ENCODE assay signal across 12 cellular contexts in the genomic region with DNA sequence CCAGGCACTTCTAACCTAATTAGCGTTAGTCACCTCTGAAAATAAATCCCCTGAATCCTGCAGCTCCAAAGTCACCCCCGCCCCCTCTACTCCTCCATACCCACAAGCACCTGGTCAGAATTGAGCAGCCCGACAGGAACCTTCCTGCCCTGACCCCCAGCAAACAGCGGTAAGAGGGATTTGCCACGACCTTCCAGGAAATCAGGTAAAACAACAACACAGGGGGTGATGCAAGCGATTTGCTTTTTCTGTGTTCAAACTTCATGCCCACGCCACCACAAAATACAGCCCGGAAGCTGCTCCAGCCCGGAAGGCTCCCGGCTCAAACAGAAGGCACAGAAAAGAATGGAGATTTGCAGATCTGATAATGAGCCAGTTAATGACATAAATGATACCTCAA.
DNase-seq lines count a peak whose midpoint lies in the region; ATAC-seq, FAIRE-seq and TF ChIP-seq lines count a peak whose summit lies in the region.
"Had no signal": no experiment of that assay in that cellular context is flagged by ENCODE, and none has a peak within 500 bp of the region (broad histone marks: within the 10 kb centered on the region; RNA-seq: fewer than 3 reads in every experiment).

No MANE protein-coding gene starts in this region.

- H3F3A ChIP-seq in GM23338 (replicated peaks; ENCODE audit: low read depth) (no peaks in the 10 kb centered on the region), neural progenitor cell (ENCODE audit: low read depth) (peaks cover 17% of the 10 kb centered on the region)

- no peak for TF ChIP-seq POLR2A in lower leg skin (IDR thresholded peaks at IDR 0.05)
- no peak for TF ChIP-seq POLR2A in H54 (IDR thresholded peaks at IDR 0.05; ENCODE audit: low read depth, low read length)

- H3K4me1 Mint-ChIP-seq in GM23338 = peaks cover 45% of the 10 kb centered on the region
- H3K4me1 Mint-ChIP-seq in neural progenitor cell = peaks cover 39% of the 10 kb centered on the region
- no peaks in the 10 kb centered on the region for H3K4me1 Mint-ChIP-seq in stimulated activated naive B cell treated with anti-CD40 and anti-IgM and Interleukin-4, amounts not matched to agents 10 μg/mL and 1 μg/mL and 100 μg/mL, for 72 hours

- peak overlapping the region; percentile 86 for H3K27ac Mint-ChIP-seq in GM23338
- H3K27ac Mint-ChIP-seq in neural progenitor cell = peak overlapping the region; percentile 84
- no peak overlapping the region for H3K27ac Mint-ChIP-seq in stimulated activated naive B cell treated with anti-CD40 and anti-IgM and Interleukin-4, amounts not matched to agents 10 μg/mL and 1 μg/mL and 100 μg/mL, for 72 hours
- H3K27ac Mint-ChIP-seq: effector memory CD8-positive, alpha-beta T cell had no signal

- H3K4me3 ChIP-seq in GM23338 (no peak overlapping the region), duodenal mucosa (ENCODE audit: low read depth in 1 of 2, low read length in 2 of 2) (peak overlapping the region; percentile 39 to 43), neural progenitor cell (no peak overlapping the region), lower leg skin (ENCODE audit: low read depth, poor library complexity, severe bottlenecking) (no peak overlapping the region)

- H3K79me2 ChIP-seq in GM23338 (replicated peaks; ENCODE audit: insufficient read depth) (no peaks in the 10 kb centered on the region), neural progenitor cell (ENCODE audit: low read depth) (no peaks in the 10 kb centered on the region)

- FAIRE-seq in H54 (lab: Jason Lieb, UNC) = no peak
- FAIRE-seq: small intestine had no signal

- no peaks in the 10 kb centered on the region for H3K9me3 ChIP-seq in duodenal mucosa (ENCODE audit: control insufficient read depth in 1 of 2, low read length in 2 of 2)
- H3K9me3 ChIP-seq in neural progenitor cell (ENCODE audit: low read depth) = no peaks in the 10 kb centered on the region

- intact Hi-C loops in lower leg skin (cut with DNase I; ENCODE audit: low total_unique reads) = no loop called here

- no peaks in the 10 kb centered on the region for H3K9me2 ChIP-seq in GM23338 (ENCODE audit: insufficient read depth)

- H3K4me3 Mint-ChIP-seq in GM23338 (0 out of 3 replicates have a peak overlapping the region, but pooled peaks have one; percentile 13), neural progenitor cell (peak overlapping the region; percentile 14)
- no peak overlapping the region for H3K4me3 Mint-ChIP-seq in stimulated activated naive B cell treated with anti-CD40 and anti-IgM and Interleukin-4, amounts not matched to agents 10 μg/mL and 1 μg/mL and 100 μg/mL, for 72 hours
- H3K4me3 Mint-ChIP-seq: effector memory CD8-positive, alpha-beta T cell had no signal

- H3K27ac ChIP-seq in GM23338 (ENCODE audit: low read depth) (no peak overlapping the region), duodenal mucosa (ENCODE audit: low read depth, low read length) (no peak overlapping the region), neural progenitor cell (no peak overlapping the region)

- H3K27me3 Mint-ChIP-seq in GM23338 (ENCODE audit: insufficient read depth, low read depth, poor library complexity) (peaks cover 9% of the 10 kb centered on the region), neural progenitor cell (ENCODE audit: insufficient read depth, low read depth) (peaks cover 5% of the 10 kb centered on the region)
- H3K27me3 Mint-ChIP-seq in stimulated activated naive B cell treated with anti-CD40 and anti-IgM and Interleukin-4, amounts not matched to agents 10 μg/mL and 1 μg/mL and 100 μg/mL, for 72 hours = peaks cover 0 to 5% of the 10 kb centered on the region in 2 donors

- H3K9me3 Mint-ChIP-seq in GM23338 = peaks cover 13% of the 10 kb centered on the region; the same call in 2 of the 3 replicates
- peaks cover 5% of the 10 kb centered on the region for H3K9me3 Mint-ChIP-seq in neural progenitor cell
- H3K9me3 Mint-ChIP-seq in stimulated activated naive B cell treated with anti-CD40 and anti-IgM and Interleukin-4, amounts not matched to agents 10 μg/mL and 1 μg/mL and 100 μg/mL, for 72 hours = peaks cover 0 to 3% of the 10 kb centered on the region in 2 donors

- no peak overlapping the region for H3K9ac ChIP-seq in duodenal mucosa (ENCODE audit: low read depth in 1 of 2, low read length in 2 of 2)
- H3K9ac ChIP-seq in neural progenitor cell = no peak overlapping the region

- H2AFZ ChIP-seq in GM23338 = peak overlapping the region; percentile 73
- no peak overlapping the region for H2AFZ ChIP-seq in neural progenitor cell (replicated peaks)

- 20 to 27% methylated on average over 10 of the region's 10 CpGs for WGBS in lower leg skin, 2 donors

- DNase-seq in GM23338 (ENCODE audit: low spot score) = peak; percentile 44
- DNase-seq in NCI-H2227 treated with DMSO at 0.1 percent for 48 hours (lab: John Stamatoyannopoulos, UW) = peak; percentile 79
- DNase-seq in neural progenitor cell (ENCODE audit: low spot score) = peak; percentile 49
- DNase-seq in lower leg skin (ENCODE audit: low spot score in 2 of 2) = no peak
- no peak for DNase-seq in stimulated activated naive B cell treated with anti-CD40 and anti-IgM and Interleukin-4, amounts not matched to agents 10 μg/mL and 1 μg/mL and 100 μg/mL, for 72 hours
- no peak for DNase-seq in pons (ENCODE audit: low spot score)
- DNase-seq in H54 (ENCODE audit: insufficient read length, low spot score) = no peak
- DNase-seq: activated CD8-positive, alpha-beta memory T cell treated with anti-CD3 and anti-CD28 coated beads, Interleukin-2, amount 50 U/mL, for 48 hours; effector memory CD8-positive, alpha-beta T cell; KBM-7; small intestine had no signal

- H3K36me3 ChIP-seq in GM23338 (ENCODE audit: insufficient read depth) (no peaks in the 10 kb centered on the region), duodenal mucosa (ENCODE audit: control insufficient read depth in 1 of 2, insufficient read depth in 2 of 2, low read length in 2 of 2) (no peaks in the 10 kb centered on the region), neural progenitor cell (no peaks in the 10 kb centered on the region)

- H4K20me1 ChIP-seq in GM23338 (replicated peaks; ENCODE audit: insufficient read depth) = no peaks in the 10 kb centered on the region
- no peaks in the 10 kb centered on the region for H4K20me1 ChIP-seq in neural progenitor cell (ENCODE audit: low read depth)

- H3K27me3 ChIP-seq in GM23338 (ENCODE audit: insufficient read depth) (no peaks in the 10 kb centered on the region), duodenal mucosa (ENCODE audit: control insufficient read depth in 1 of 2, insufficient read depth in 2 of 2, low read length in 2 of 2) (no peaks in the 10 kb centered on the region), neural progenitor cell (no peaks in the 10 kb centered on the region)

- H3K36me3 Mint-ChIP-seq in GM23338 (ENCODE audit: low read depth) = no peaks in the 10 kb centered on the region; the same call in 2 of the 3 replicates
- H3K36me3 Mint-ChIP-seq in neural progenitor cell = peaks cover 2% of the 10 kb centered on the region
- no peaks in the 10 kb centered on the region for H3K36me3 Mint-ChIP-seq in stimulated activated naive B cell treated with anti-CD40 and anti-IgM and Interleukin-4, amounts not matched to agents 10 μg/mL and 1 μg/mL and 100 μg/mL, for 72 hours

- H3K4me1 ChIP-seq in GM23338 (ENCODE audit: insufficient read depth) (peaks cover 38% of the 10 kb centered on the region), duodenal mucosa (ENCODE audit: control insufficient read depth in 1 of 2, insufficient read depth in 2 of 2, low read length in 2 of 2) (no peaks in the 10 kb centered on the region), neural progenitor cell (peaks cover 44% of the 10 kb centered on the region)

- H3K4me2 ChIP-seq in GM23338 = peak overlapping the region; percentile 58; the same call in 1 of the 2 replicates
- peak overlapping the region; percentile 59 for H3K4me2 ChIP-seq in neural progenitor cell

- no peak for TF ChIP-seq CTCF in GM23338 (conservative IDR thresholded peaks at IDR 0.05; ENCODE audit: low read depth in 2 of 2)
- no peak for TF ChIP-seq CTCF in neural progenitor cell (IDR thresholded peaks at IDR 0.05)
- TF ChIP-seq CTCF in lower leg skin (IDR thresholded peaks at IDR 0.05) = no peak

- ATAC-seq in GM23338 = peak; percentile 70
- ATAC-seq in stimulated activated naive B cell treated with anti-CD40 and anti-IgM and Interleukin-4, amounts not matched to agents 10 μg/mL and 1 μg/mL and 100 μg/mL, for 72 hours (replicated peaks) = no peak
- ATAC-seq: effector memory CD8-positive, alpha-beta T cell had no signal

TF ChIP-seq in GM23338, 12 proteins besides CTCF, POLR2A, EP300 and RAD21 (continues in another document):
- no peak for TF ChIP-seq REST (IDR thresholded peaks at IDR 0.05; ENCODE audit: unreplicated experiment)

Comparison
In these comparisons a context has a peak if more than half of its experiments do, and no peak if none do; other contexts are left out.
1. DNase-seq: peak in GM23338 (single experiment), NCI-H2227 treated with DMSO at 0.1 percent for 48 hours (single experiment) and neural progenitor cell (single experiment); none in lower leg skin (0 of 2), stimulated activated naive B cell treated with anti-CD40 and anti-IgM and Interleukin-4, amounts not matched to agents 10 μg/mL and 1 μg/mL and 100 μg/mL, for 72 hours (single experiment), pons (single experiment) and H54 (single experiment).
2. H3K4me3 ChIP-seq: peak in duodenal mucosa (2 of 2); none in GM23338 (single experiment), neural progenitor cell (single experiment) and lower leg skin (single experiment).
3. H3K4me3 Mint-ChIP-seq: peak in GM23338 (single experiment) and neural progenitor cell (single experiment); none in stimulated activated naive B cell treated with anti-CD40 and anti-IgM and Interleukin-4, amounts not matched to agents 10 μg/mL and 1 μg/mL and 100 μg/mL, for 72 hours (0 of 2).